1 cellular context compared by ENCODE assay signal in genomic region chr2:9407363-9407811, GRCh38.
TF ChIP-seq lines count a peak whose summit lies in the region.

No MANE protein-coding gene starts in this region.

TF ChIP-seq in IMR-90, 13 proteins besides CTCF, POLR2A, EP300 and RAD21 (continued from another document):
- TF ChIP-seq USF2 (IDR thresholded peaks at IDR 0.05; ENCODE audit: low read depth, low read length), result no peak
- TF ChIP-seq CHD1 (IDR thresholded peaks at IDR 0.05; ENCODE audit: low read depth, low read length), result no peak
- no peak for TF ChIP-seq MAZ (IDR thresholded peaks at IDR 0.05; ENCODE audit: borderline replicate concordance, low read depth, low read length)
- TF ChIP-seq RCOR1 (IDR thresholded peaks at IDR 0.05; ENCODE audit: insufficient replicate concordance, low read length), result no peak
- TF ChIP-seq NFE2L2 (IDR thresholded peaks at IDR 0.05; ENCODE audit: low read depth, low read length), result no peak
